In genomic region chr5:43000198-43000840, GRCh38 we compare ENCODE assay signal across 9 cellular contexts. TPM values are rescaled to one million over a fixed set of nuclear protein-coding genes. Genes with fewer than 3 reads are reported as not detected.
DNase-seq lines count a peak whose midpoint lies in the region; ATAC-seq and TF ChIP-seq lines count a peak whose summit lies in the region.
"Had no signal": no experiment of that assay in that cellular context is flagged by ENCODE, and none has a peak within 500 bp of the region (broad histone marks: within the 10 kb centered on the region; RNA-seq: fewer than 3 reads in every experiment).

No MANE protein-coding gene starts in this region.

- no peaks in the 10 kb centered on the region for H3K36me3 Mint-ChIP-seq in activated naive CD4-positive, alpha-beta T cell treated with anti-CD3 and anti-CD28 coated beads for 36 hours (ENCODE audit: low read depth)
- H3K36me3 Mint-ChIP-seq in activated naive CD4-positive, alpha-beta T cell treated with anti-CD3 and anti-CD28 coated beads, Interleukin-2, amount 50 U/mL, for 72 hours, result peaks cover 0 to 2% of the 10 kb centered on the region in 2 donors
- H3K36me3 Mint-ChIP-seq: CD4-positive, CD25-positive, alpha-beta regulatory T cell had no signal

- no peaks in the 10 kb centered on the region for H3K36me3 ChIP-seq in right lobe of liver
- H3K36me3 ChIP-seq in urinary bladder (ENCODE audit: insufficient read depth), result no peaks in the 10 kb centered on the region

- TF ChIP-seq CTCF in right lobe of liver (IDR thresholded peaks at IDR 0.05), result no peak

- no peak for ATAC-seq in activated naive CD4-positive, alpha-beta T cell treated with anti-CD3 and anti-CD28 coated beads, Interleukin-2, amount 50 U/mL, for 72 hours
- peak; percentile 51 to 61 (median 54) for ATAC-seq in right lobe of liver
- ATAC-seq in GM18870 (IDR thresholded peaks at IDR 0.05; ENCODE audit: unreplicated experiment), result no peak

- H3K27me3 Mint-ChIP-seq in activated naive CD4-positive, alpha-beta T cell treated with anti-CD3 and anti-CD28 coated beads for 36 hours (ENCODE audit: low read depth), result peaks cover 3% of the 10 kb centered on the region

- H3K4me3 ChIP-seq in right lobe of liver, result no peak overlapping the region
- H3K4me3 ChIP-seq in urinary bladder (ENCODE audit: low read depth, low read length), result peak overlapping the region; percentile 8

- no peak overlapping the region for H3K27ac Mint-ChIP-seq in activated naive CD4-positive, alpha-beta T cell treated with anti-CD3 and anti-CD28 coated beads for 36 hours
- no peak overlapping the region for H3K27ac Mint-ChIP-seq in activated naive CD4-positive, alpha-beta T cell treated with anti-CD3 and anti-CD28 coated beads, Interleukin-2, amount 50 U/mL, for 72 hours

- DNase-seq in activated naive CD4-positive, alpha-beta T cell treated with anti-CD3 and anti-CD28 coated beads for 36 hours, result no peak
- DNase-seq in activated naive CD4-positive, alpha-beta T cell treated with anti-CD3 and anti-CD28 coated beads, Interleukin-2, amount 50 U/mL, for 72 hours (ENCODE audit: low spot score in 2 of 2), result no peak
- DNase-seq in dedifferentiated amniotic fluid mesenchymal stem cell (ENCODE audit: extremely low spot score) (peak; percentile 42), right lobe of liver (peak in 1 of 3 donors; percentile 23), NCI-H1436 treated with DMSO at 0.1 percent for 48 hours (lab: John Stamatoyannopoulos, UW) (no peak), amygdala (lab: John Stamatoyannopoulos, UW) (no peak)
- DNase-seq: CD4-positive, CD25-positive, alpha-beta regulatory T cell had no signal

- H3K27ac ChIP-seq in right lobe of liver (no peak overlapping the region), urinary bladder (ENCODE audit: low read depth) (no peak overlapping the region)

- H3K4me1 ChIP-seq in right lobe of liver, result no peaks in the 10 kb centered on the region
- no peaks in the 10 kb centered on the region for H3K4me1 ChIP-seq in urinary bladder (ENCODE audit: insufficient read depth)

- WGBS in right lobe of liver (ENCODE audit: insufficient coverage, low coverage, low lambda C conversion rate, missing lambda C conversion rate), result 16% methylated on average over 26 of the region's 39 CpGs
- WGBS in urinary bladder, result 7% methylated on average over 39 of the region's 39 CpGs

- intact Hi-C loops in activated naive CD4-positive, alpha-beta T cell treated with anti-CD3 and anti-CD28 coated beads for 36 hours (cut with micrococcal nuclease), result no loop called here
- intact Hi-C loops in right lobe of liver (cut with DNase I), result no loop called here

- H3K4me1 Mint-ChIP-seq in activated naive CD4-positive, alpha-beta T cell treated with anti-CD3 and anti-CD28 coated beads for 36 hours (ENCODE audit: low read depth), result peaks cover 17% of the 10 kb centered on the region

- H3K27me3 ChIP-seq in right lobe of liver, result peaks cover 13 to 23% of the 10 kb centered on the region in 2 donors

- TF ChIP-seq POLR2A in right lobe of liver (IDR thresholded peaks at IDR 0.05), result no peak

- H3K9me3 Mint-ChIP-seq in activated naive CD4-positive, alpha-beta T cell treated with anti-CD3 and anti-CD28 coated beads for 36 hours, result no peaks in the 10 kb centered on the region
- H3K9me3 Mint-ChIP-seq in activated naive CD4-positive, alpha-beta T cell treated with anti-CD3 and anti-CD28 coated beads, Interleukin-2, amount 50 U/mL, for 72 hours, result no peaks in the 10 kb centered on the region
- H3K9me3 Mint-ChIP-seq: CD4-positive, CD25-positive, alpha-beta regulatory T cell had no signal

- H3K4me3 Mint-ChIP-seq in activated naive CD4-positive, alpha-beta T cell treated with anti-CD3 and anti-CD28 coated beads for 36 hours, result peak overlapping the region; percentile 0

- H3K9me3 ChIP-seq in right lobe of liver, result no peaks in the 10 kb centered on the region

- CTCF ChIA-PET in activated naive CD4-positive, alpha-beta T cell treated with anti-CD3 and anti-CD28 coated beads for 36 hours (lab: Charles Lee), result no interaction called here

RNA-seq across cellular contexts. Expression of gene ANXA2R, which starts 39.8 kb away (rescaled TPM):
- 1 to 10 TPM; 6.0 to 6.5 TPM for total RNA-seq in activated naive CD4-positive, alpha-beta T cell treated with anti-CD3 and anti-CD28 coated beads for 36 hours
- 1 to 10 TPM; 5.3 to 8.4 TPM for total RNA-seq in activated naive CD4-positive, alpha-beta T cell treated with anti-CD3 and anti-CD28 coated beads, Interleukin-2, amount 50 U/mL, for 72 hours
- 1 to 10 TPM in 1 of 6 experiments, under 1 TPM in 5; 0.21 to 1.1 (median 0.41) TPM for total RNA-seq in right lobe of liver
- 3.5 TPM for total RNA-seq in urinary bladder
- 2.9 TPM for polyA plus RNA-seq in urinary bladder

Comparison
In these comparisons a context has a peak if more than half of its experiments do, and no peak if none do; other contexts are left out.
1. ATAC-seq: peak in right lobe of liver (4 of 4); none in activated naive CD4-positive, alpha-beta T cell treated with anti-CD3 and anti-CD28 coated beads, Interleukin-2, amount 50 U/mL, for 72 hours (0 of 2) and GM18870 (single experiment).